ENCODE assay signal across 7 cellular contexts in the genomic region with DNA sequence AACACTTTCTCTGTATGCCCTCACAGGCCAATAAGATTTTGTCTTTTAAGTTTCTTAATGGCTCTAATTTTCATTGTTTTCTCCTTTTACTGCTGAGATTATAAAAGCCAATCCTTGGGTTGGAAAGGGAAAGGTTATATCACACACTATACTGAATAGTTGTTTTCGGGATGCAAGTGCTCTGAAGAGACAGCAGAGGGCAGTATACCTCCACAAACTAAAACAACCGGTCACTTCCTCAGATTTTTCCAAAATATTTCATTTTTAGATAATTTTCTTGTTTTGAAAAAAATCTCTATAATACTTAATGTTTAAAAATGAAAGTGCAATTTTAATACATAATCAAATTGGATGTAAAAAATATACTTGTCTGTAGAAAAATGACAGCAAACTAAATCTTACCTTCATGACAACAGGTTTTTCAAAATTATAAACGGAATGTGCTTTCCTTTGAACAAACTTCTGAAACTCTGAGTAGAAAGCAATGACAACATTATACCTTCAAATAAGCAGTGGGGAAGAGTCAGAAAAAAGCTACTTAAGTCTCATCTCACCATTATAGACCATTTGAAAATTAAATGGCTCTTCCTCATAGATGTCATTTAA.
DNase-seq lines count a peak whose midpoint lies in the region; ATAC-seq, FAIRE-seq and TF ChIP-seq lines count a peak whose summit lies in the region.

No MANE protein-coding gene starts in this region.

- no peak overlapping the region for H2BK120ac ChIP-seq in mesenchymal stem cell (ENCODE audit: low read depth, low read length)

- no peak for TF ChIP-seq POLR2A in H54 (IDR thresholded peaks at IDR 0.05; ENCODE audit: low read depth, low read length)

- H3K4ac ChIP-seq in mesenchymal stem cell (ENCODE audit: low read depth in 1 of 2, low read length in 2 of 2), result no peak overlapping the region

- H3K27ac ChIP-seq in colonic mucosa (no peak overlapping the region), mesenchymal stem cell (ENCODE audit: low read length, poor library complexity, severe bottlenecking) (no peak overlapping the region)

- no peak overlapping the region for H3K4me2 ChIP-seq in mesenchymal stem cell (ENCODE audit: low read length, poor library complexity, severe bottlenecking)

- H3K23ac ChIP-seq in mesenchymal stem cell (ENCODE audit: low read length in 2 of 2), result no peak overlapping the region

- ATAC-seq in HG02571 (IDR thresholded peaks at IDR 0.05; ENCODE audit: unreplicated experiment), result no peak

- H3K36me3 ChIP-seq in colonic mucosa (no peaks in the 10 kb centered on the region), mesenchymal stem cell (ENCODE audit: control insufficient read depth in 1 of 2, insufficient read depth in 2 of 2, low read depth in 1 of 2, low read length in 2 of 2) (peaks cover 3 to 51% of the 10 kb centered on the region in 2 experiments)

- no peak overlapping the region for H3K18ac ChIP-seq in mesenchymal stem cell (ENCODE audit: low read depth in 1 of 2, low read length in 2 of 2)

- no peaks in the 10 kb centered on the region for H3K79me1 ChIP-seq in mesenchymal stem cell (replicated peaks; ENCODE audit: low read length, poor library complexity, severe bottlenecking)

- intact Hi-C loops in colonic mucosa (cut with DNase I), result loop anchor here (5.0 to 10.0 kb wide), 3 partner anchors 264 to 1057 kb away; no protein-coding TSS in a partner anchor

- H3K9me3 ChIP-seq in colonic mucosa (no peaks in the 10 kb centered on the region), mesenchymal stem cell (ENCODE audit: control insufficient read depth, low read length) (no peaks in the 10 kb centered on the region)

- H2AFZ ChIP-seq in mesenchymal stem cell (ENCODE audit: low read depth, low read length), result no peak overlapping the region

- H3K9ac ChIP-seq in colonic mucosa (ENCODE audit: low read depth in 2 of 2, low read length in 2 of 2) (no peak overlapping the region), mesenchymal stem cell (ENCODE audit: low read length) (no peak overlapping the region)

- H3K27me3 ChIP-seq in colonic mucosa (no peaks in the 10 kb centered on the region), mesenchymal stem cell (ENCODE audit: control insufficient read depth in 1 of 2, insufficient read depth in 1 of 2, low read length in 2 of 2) (no peaks in the 10 kb centered on the region)

- no peak overlapping the region for H3K14ac ChIP-seq in mesenchymal stem cell (ENCODE audit: low read length in 2 of 2)

- H2BK5ac ChIP-seq in mesenchymal stem cell (ENCODE audit: low read depth, low read length, poor library complexity, severe bottlenecking), result no peak overlapping the region

- FAIRE-seq in H54 (lab: Jason Lieb, UNC), result peak; percentile 78

- DNase-seq in GM04504 (ENCODE audit: low read depth) (peak; percentile 10), H54 (ENCODE audit: insufficient read length, low spot score) (peak; percentile 1), NCI-H446 treated with DMSO at 0.1 percent for 48 hours (lab: John Stamatoyannopoulos, UW) (peak; percentile 22), colonic mucosa (no peak), mesenchymal stem cell (peak; percentile 39), foreskin melanocyte (no peak)

- no peak overlapping the region for H4K8ac ChIP-seq in mesenchymal stem cell (ENCODE audit: low read length)

- H3K4me1 ChIP-seq in colonic mucosa (no peaks in the 10 kb centered on the region), mesenchymal stem cell (ENCODE audit: control insufficient read depth, insufficient read depth, low read depth, low read length) (no peaks in the 10 kb centered on the region)

- H4K91ac ChIP-seq in mesenchymal stem cell (ENCODE audit: low read length), result no peak overlapping the region

- peak; percentile 82 for TF ChIP-seq CTCF in colonic mucosa (IDR thresholded peaks at IDR 0.05)

- no peak overlapping the region for H2AK5ac ChIP-seq in mesenchymal stem cell (ENCODE audit: low read length, severe bottlenecking)

- H2BK12ac ChIP-seq in mesenchymal stem cell (ENCODE audit: low read length in 2 of 2), result no peak overlapping the region

- WGBS in mesenchymal stem cell, result no CpG with 5 or more reads among the region's 3 CpGs

- no peak overlapping the region for H2BK15ac ChIP-seq in mesenchymal stem cell (ENCODE audit: low read depth, poor library complexity, severe bottlenecking)

- no peak overlapping the region for H3K4me3 ChIP-seq in colonic mucosa
- no peak overlapping the region for H3K4me3 ChIP-seq in mesenchymal stem cell (ENCODE audit: insufficient read depth in 1 of 2, low read depth in 1 of 2, low read length in 2 of 2)

Comparison
In these comparisons a context has a peak if more than half of its experiments do, and no peak if none do; other contexts are left out.
1. DNase-seq: peak in GM04504 (single experiment), H54 (single experiment), NCI-H446 treated with DMSO at 0.1 percent for 48 hours (single experiment) and mesenchymal stem cell (single experiment); none in colonic mucosa (single experiment) and foreskin melanocyte (single experiment).